1 cellular context compared by ENCODE assay signal in the genomic region with DNA sequence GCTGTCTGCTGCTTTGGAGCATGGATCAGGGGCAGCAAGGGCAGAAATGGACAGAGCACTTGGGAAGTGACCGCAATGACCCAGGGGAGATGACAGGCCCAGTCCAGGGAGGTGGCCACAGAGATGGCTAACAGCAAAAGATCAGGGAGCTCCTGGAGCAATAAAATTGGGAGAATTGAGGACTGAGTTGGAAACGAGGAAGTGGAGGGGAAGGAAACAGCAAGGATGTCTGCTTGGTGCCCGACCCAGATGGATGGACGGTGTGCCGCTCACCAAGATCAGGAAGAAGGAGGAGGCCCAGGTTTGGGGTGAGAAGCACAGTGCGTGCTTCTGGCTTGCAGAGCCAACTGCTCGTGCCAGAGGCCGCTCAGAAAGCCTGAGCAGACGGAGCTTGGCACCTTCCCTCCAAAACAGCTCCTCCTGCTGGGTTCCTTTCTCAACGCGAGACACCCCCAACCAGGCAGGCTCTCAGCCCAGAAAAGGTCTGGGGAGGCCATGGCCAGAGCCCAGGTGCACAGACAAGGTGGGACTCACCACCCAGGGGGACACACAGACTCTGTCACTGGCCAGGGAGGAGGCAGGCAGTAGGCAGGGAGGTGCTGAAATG.
A peak's percentile ranks its signal among the peaks of the same experiment; 100 is the strongest.
TF ChIP-seq lines count a peak whose summit lies in the region.

No MANE protein-coding gene starts in this region.

TF ChIP-seq in HepG2, 621 proteins besides CTCF, POLR2A, EP300 and RAD21 (continues in another document):
- TF ChIP-seq NR2F6 (IDR thresholded peaks at IDR 0.05): no peak
- peak; percentile 16; the same call in 1 of the 2 replicates for TF ChIP-seq NR2F6 (CRISPR knock-in tag; IDR thresholded peaks at IDR 0.05)
- TF ChIP-seq, protein P1, sequence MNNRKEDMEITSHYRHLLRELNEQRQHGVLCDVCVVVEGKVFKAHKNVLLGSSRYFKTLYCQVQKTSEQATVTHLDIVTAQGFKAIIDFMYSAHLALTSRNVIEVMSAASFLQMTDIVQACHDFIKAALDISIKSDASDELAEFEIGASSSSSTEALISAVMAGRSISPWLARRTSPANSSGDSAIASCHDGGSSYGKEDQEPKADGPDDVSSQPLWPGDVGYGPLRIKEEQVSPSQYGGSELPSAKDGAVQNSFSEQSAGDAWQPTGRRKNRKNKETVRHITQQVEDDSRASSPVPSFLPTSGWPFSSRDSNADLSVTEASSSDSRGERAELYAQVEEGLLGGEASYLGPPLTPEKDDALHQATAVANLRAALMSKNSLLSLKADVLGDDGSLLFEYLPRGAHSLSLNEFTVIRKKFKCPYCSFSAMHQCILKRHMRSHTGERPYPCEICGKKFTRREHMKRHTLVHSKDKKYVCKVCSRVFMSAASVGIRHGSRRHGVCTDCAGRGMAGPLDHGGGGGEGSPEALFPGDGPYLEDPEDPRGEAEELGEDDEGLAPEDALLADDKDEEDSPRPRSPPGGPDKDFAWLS (CRISPR knock-in tag; IDR thresholded peaks at IDR 0.05; ENCODE audit: borderline replicate concordance): no peak
- TF ChIP-seq HNRNPL (IDR thresholded peaks at IDR 0.05; ENCODE audit: low read depth, low read length): peak; percentile 80
- TF ChIP-seq, protein P2, sequence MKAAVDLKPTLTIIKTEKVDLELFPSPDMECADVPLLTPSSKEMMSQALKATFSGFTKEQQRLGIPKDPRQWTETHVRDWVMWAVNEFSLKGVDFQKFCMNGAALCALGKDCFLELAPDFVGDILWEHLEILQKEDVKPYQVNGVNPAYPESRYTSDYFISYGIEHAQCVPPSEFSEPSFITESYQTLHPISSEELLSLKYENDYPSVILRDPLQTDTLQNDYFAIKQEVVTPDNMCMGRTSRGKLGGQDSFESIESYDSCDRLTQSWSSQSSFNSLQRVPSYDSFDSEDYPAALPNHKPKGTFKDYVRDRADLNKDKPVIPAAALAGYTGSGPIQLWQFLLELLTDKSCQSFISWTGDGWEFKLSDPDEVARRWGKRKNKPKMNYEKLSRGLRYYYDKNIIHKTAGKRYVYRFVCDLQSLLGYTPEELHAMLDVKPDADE (CRISPR knock-in tag; IDR thresholded peaks at IDR 0.05): no peak
- no peak for TF ChIP-seq YEATS4 (CRISPR knock-in tag; IDR thresholded peaks at IDR 0.05; ENCODE audit: borderline replicate concordance)
- TF ChIP-seq SAP130 (CRISPR knock-in tag; IDR thresholded peaks at IDR 0.05; ENCODE audit: low read depth): 0 out of 2 replicates have a peak, but pooled peaks have one; percentile 18
- no peak for TF ChIP-seq SP1 (IDR thresholded peaks at IDR 0.05)
- 0 out of 2 replicates have a peak, but pooled peaks have one; percentile 17 for TF ChIP-seq SP1 (CRISPR knock-in tag; IDR thresholded peaks at IDR 0.05)
- TF ChIP-seq, protein P3, sequence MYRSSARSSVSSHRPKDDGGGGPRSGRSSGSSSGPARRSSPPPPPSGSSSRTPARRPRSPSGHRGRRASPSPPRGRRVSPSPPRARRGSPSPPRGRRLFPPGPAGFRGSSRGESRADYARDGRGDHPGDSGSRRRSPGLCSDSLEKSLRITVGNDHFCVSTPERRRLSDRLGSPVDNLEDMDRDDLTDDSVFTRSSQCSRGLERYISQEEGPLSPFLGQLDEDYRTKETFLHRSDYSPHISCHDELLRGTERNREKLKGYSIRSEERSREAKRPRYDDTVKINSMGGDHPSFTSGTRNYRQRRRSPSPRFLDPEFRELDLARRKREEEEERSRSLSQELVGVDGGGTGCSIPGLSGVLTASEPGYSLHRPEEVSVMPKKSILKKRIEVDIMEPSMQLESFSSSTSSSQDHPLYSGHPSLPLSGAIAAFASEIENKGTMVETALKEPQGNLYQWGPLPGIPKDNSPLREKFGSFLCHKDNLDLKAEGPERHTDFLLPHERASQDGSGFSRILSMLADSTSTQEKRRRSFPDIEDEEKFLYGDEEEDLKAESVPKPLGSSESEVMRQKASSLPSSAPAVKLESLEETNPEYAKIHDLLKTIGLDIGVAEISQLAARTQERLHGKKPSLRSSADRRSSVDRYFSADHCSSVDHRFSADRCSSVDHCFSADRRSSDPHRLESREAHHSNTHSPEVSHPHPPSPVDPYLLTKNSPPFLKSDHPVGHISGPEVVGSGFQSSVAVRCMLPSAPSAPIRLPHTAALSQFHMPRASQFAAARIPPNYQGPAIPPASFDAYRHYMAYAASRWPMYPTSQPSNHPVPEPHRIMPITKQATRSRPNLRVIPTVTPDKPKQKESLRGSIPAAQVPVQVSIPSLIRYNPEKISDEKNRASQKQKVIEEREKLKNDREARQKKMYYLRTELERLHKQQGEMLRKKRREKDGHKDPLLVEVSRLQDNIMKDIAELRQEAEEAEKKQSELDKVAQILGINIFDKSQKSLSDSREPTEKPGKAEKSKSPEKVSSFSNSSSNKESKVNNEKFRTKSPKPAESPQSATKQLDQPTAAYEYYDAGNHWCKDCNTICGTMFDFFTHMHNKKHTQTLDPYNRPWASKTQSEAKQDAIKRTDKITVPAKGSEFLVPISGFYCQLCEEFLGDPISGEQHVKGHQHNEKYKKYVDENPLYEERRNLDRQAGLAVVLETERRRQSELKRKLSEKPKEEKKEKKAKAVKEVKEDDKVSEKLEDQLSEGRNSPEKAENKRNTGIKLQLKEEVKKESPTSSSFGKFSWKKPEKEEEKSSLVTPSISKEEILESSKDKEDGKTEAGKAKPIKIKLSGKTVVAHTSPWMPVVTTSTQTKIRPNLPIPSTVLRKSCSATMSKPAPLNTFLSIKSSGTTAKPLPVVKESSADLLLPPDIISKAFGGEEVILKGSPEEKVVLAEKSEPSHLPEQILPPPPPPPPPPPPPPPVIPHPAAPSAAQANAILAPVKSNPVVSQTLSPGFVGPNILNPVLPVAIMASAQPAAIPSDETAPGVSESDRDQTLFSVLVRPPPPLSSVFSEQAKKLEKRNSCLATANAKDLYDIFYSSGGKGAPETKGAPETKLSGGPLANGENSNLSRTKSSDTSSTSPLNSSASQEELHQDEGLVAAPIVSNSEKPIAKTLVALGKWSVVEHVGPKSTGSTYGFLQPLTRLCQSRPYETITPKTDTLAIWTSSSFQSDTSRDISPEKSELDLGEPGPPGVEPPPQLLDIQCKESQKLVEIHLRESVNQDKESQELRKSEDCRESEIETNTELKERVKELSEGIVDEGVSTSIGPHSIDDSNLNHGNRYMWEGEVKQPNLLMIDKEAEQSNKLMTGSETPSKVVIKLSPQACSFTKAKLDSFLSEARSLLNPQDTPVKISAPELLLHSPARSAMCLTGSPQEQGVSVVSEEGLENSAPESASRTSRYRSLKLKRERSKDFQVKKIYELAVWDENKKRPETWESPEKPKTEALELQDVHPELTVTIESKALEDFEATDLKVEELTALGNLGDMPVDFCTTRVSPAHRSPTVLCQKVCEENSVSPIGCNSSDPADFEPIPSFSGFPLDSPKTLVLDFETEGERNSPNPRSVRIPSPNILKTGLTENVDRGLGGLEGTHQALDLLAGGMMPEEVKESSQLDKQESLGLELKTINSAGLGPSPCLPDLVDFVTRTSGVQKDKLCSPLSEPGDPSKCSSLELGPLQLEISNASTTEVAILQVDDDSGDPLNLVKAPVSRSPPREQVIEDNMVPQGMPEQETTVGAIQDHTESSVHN (CRISPR knock-in tag; IDR thresholded peaks at IDR 0.05): no peak
- no peak for TF ChIP-seq MXD4 (CRISPR knock-in tag; IDR thresholded peaks at IDR 0.05)
- TF ChIP-seq KDM5A (IDR thresholded peaks at IDR 0.05; ENCODE audit: borderline replicate concordance, low read length): no peak
- no peak for TF ChIP-seq GATA4 (IDR thresholded peaks at IDR 0.05; ENCODE audit: borderline replicate concordance, low read depth)
- TF ChIP-seq, protein P4, sequence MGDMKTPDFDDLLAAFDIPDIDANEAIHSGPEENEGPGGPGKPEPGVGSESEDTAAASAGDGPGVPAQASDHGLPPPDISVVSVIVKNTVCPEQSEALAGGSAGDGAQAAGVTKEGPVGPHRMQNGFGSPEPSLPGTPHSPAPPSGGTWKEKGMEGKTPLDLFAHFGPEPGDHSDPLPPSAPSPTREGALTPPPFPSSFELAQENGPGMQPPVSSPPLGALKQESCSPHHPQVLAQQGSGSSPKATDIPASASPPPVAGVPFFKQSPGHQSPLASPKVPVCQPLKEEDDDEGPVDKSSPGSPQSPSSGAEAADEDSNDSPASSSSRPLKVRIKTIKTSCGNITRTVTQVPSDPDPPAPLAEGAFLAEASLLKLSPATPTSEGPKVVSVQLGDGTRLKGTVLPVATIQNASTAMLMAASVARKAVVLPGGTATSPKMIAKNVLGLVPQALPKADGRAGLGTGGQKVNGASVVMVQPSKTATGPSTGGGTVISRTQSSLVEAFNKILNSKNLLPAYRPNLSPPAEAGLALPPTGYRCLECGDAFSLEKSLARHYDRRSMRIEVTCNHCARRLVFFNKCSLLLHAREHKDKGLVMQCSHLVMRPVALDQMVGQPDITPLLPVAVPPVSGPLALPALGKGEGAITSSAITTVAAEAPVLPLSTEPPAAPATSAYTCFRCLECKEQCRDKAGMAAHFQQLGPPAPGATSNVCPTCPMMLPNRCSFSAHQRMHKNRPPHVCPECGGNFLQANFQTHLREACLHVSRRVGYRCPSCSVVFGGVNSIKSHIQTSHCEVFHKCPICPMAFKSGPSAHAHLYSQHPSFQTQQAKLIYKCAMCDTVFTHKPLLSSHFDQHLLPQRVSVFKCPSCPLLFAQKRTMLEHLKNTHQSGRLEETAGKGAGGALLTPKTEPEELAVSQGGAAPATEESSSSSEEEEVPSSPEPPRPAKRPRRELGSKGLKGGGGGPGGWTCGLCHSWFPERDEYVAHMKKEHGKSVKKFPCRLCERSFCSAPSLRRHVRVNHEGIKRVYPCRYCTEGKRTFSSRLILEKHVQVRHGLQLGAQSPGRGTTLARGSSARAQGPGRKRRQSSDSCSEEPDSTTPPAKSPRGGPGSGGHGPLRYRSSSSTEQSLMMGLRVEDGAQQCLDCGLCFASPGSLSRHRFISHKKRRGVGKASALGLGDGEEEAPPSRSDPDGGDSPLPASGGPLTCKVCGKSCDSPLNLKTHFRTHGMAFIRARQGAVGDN (CRISPR knock-in tag; IDR thresholded peaks at IDR 0.05): peak; percentile 88
- TF ChIP-seq SRSF4 (IDR thresholded peaks at IDR 0.05; ENCODE audit: low read depth, low read length, poor library complexity, severe bottlenecking): no peak
- no peak for TF ChIP-seq PHF20 (CRISPR knock-in tag; IDR thresholded peaks at IDR 0.05)
- TF ChIP-seq RXRB (CRISPR knock-in tag; IDR thresholded peaks at IDR 0.05; ENCODE audit: borderline replicate concordance): 0 out of 2 replicates have a peak, but pooled peaks have one; percentile 12
- no peak for TF ChIP-seq ZNF207 (IDR thresholded peaks at IDR 0.05; ENCODE audit: borderline replicate concordance)
- 0 out of 2 replicates have a peak, but pooled peaks have one; percentile 32 for TF ChIP-seq ARNT2 (CRISPR knock-in tag; IDR thresholded peaks at IDR 0.05; ENCODE audit: low read depth)
- TF ChIP-seq SNAPC2 (CRISPR knock-in tag; IDR thresholded peaks at IDR 0.05): no peak
- 0 out of 2 replicates have a peak, but pooled peaks have one; percentile 19 for TF ChIP-seq KAT8 (CRISPR knock-in tag; IDR thresholded peaks at IDR 0.05)
- peak; percentile 48 for TF ChIP-seq ZFX (CRISPR knock-in tag; IDR thresholded peaks at IDR 0.05; ENCODE audit: low read depth)
- TF ChIP-seq, protein P5, sequence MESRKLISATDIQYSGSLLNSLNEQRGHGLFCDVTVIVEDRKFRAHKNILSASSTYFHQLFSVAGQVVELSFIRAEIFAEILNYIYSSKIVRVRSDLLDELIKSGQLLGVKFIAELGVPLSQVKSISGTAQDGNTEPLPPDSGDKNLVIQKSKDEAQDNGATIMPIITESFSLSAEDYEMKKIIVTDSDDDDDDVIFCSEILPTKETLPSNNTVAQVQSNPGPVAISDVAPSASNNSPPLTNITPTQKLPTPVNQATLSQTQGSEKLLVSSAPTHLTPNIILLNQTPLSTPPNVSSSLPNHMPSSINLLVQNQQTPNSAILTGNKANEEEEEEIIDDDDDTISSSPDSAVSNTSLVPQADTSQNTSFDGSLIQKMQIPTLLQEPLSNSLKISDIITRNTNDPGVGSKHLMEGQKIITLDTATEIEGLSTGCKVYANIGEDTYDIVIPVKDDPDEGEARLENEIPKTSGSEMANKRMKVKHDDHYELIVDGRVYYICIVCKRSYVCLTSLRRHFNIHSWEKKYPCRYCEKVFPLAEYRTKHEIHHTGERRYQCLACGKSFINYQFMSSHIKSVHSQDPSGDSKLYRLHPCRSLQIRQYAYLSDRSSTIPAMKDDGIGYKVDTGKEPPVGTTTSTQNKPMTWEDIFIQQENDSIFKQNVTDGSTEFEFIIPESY (CRISPR knock-in tag; IDR thresholded peaks at IDR 0.05): peak; percentile 87
- TF ChIP-seq, protein P6, sequence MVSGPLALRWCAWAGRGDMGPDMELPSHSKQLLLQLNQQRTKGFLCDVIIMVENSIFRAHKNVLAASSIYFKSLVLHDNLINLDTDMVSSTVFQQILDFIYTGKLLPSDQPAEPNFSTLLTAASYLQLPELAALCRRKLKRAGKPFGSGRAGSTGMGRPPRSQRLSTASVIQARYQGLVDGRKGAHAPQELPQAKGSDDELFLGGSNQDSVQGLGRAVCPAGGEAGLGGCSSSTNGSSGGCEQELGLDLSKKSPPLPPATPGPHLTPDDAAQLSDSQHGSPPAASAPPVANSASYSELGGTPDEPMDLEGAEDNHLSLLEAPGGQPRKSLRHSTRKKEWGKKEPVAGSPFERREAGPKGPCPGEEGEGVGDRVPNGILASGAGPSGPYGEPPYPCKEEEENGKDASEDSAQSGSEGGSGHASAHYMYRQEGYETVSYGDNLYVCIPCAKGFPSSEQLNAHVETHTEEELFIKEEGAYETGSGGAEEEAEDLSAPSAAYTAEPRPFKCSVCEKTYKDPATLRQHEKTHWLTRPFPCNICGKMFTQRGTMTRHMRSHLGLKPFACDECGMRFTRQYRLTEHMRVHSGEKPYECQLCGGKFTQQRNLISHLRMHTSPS (CRISPR knock-in tag; IDR thresholded peaks at IDR 0.05; ENCODE audit: low read depth): 0 out of 2 replicates have a peak, but pooled peaks have one; percentile 29
- TF ChIP-seq SMC3 (IDR thresholded peaks at IDR 0.05; ENCODE audit: low read length): peak; percentile 43; the same call in 1 of the 2 replicates
- no peak for TF ChIP-seq AGO1 (IDR thresholded peaks at IDR 0.05; ENCODE audit: low read depth, low read length, poor library complexity, severe bottlenecking)
- TF ChIP-seq MED8 (CRISPR knock-in tag; IDR thresholded peaks at IDR 0.05; ENCODE audit: insufficient replicate concordance): no peak
- TF ChIP-seq FOXA3 (CRISPR knock-in tag; IDR thresholded peaks at IDR 0.05): 0 out of 2 replicates have a peak, but pooled peaks have one; percentile 9
- TF ChIP-seq ATF7-NPFF (CRISPR knock-in tag; IDR thresholded peaks at IDR 0.05; ENCODE audit: low read depth): no peak
- TF ChIP-seq ZSCAN12 (CRISPR knock-in tag; IDR thresholded peaks at IDR 0.05): no peak
- no peak for TF ChIP-seq ZNF446 (CRISPR knock-in tag; IDR thresholded peaks at IDR 0.05)
- TF ChIP-seq, protein P7, sequence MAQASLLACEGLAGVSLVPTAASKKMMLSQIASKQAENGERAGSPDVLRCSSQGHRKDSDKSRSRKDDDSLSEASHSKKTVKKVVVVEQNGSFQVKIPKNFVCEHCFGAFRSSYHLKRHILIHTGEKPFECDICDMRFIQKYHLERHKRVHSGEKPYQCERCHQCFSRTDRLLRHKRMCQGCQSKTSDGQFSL (CRISPR knock-in tag; IDR thresholded peaks at IDR 0.05): peak; percentile 82; the same call in 1 of the 2 replicates
- TF ChIP-seq, protein P8, sequence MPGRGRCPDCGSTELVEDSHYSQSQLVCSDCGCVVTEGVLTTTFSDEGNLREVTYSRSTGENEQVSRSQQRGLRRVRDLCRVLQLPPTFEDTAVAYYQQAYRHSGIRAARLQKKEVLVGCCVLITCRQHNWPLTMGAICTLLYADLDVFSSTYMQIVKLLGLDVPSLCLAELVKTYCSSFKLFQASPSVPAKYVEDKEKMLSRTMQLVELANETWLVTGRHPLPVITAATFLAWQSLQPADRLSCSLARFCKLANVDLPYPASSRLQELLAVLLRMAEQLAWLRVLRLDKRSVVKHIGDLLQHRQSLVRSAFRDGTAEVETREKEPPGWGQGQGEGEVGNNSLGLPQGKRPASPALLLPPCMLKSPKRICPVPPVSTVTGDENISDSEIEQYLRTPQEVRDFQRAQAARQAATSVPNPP (CRISPR knock-in tag; IDR thresholded peaks at IDR 0.05): no peak
- TF ChIP-seq CCDC6 (CRISPR knock-in tag; IDR thresholded peaks at IDR 0.05): no peak
- TF ChIP-seq, protein P9, sequence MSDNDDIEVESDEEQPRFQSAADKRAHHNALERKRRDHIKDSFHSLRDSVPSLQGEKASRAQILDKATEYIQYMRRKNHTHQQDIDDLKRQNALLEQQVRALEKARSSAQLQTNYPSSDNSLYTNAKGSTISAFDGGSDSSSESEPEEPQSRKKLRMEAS (IDR thresholded peaks at IDR 0.05): peak; percentile 72
